In genomic region chr13:48410199-48410598, GRCh38 we compare ENCODE assay signal across 9 cellular contexts. TPM values are rescaled to one million over a fixed set of nuclear protein-coding genes. Genes with fewer than 3 reads are reported as not detected.
A peak's percentile ranks its signal among the peaks of the same experiment; 100 is the strongest.
DNase-seq lines count a peak whose midpoint lies in the region; ATAC-seq and TF ChIP-seq lines count a peak whose summit lies in the region.
"Had no signal": no experiment of that assay in that cellular context is flagged by ENCODE, and none has a peak within 500 bp of the region (broad histone marks: within the 10 kb centered on the region; RNA-seq: fewer than 3 reads in every experiment).

No MANE protein-coding gene starts in this region.

- TF ChIP-seq CTCF in CD4-positive, alpha-beta T cell (IDR thresholded peaks at IDR 0.05), result no peak
- TF ChIP-seq CTCF in VCaP (conservative IDR thresholded peaks at IDR 0.05), result no peak
- no peak for TF ChIP-seq CTCF in esophagus muscularis mucosa (IDR thresholded peaks at IDR 0.05)
- TF ChIP-seq CTCF in osteocyte (IDR thresholded peaks at IDR 0.05), result no peak
- no peak for TF ChIP-seq CTCF in OCI-LY7 (conservative IDR thresholded peaks at IDR 0.05; ENCODE audit: low read length)

- no peaks in the 10 kb centered on the region for H3K9me2 ChIP-seq in OCI-LY7 (ENCODE audit: insufficient read depth, low read length)

- peak; percentile 11 for TF ChIP-seq POLR2A in esophagus muscularis mucosa (IDR thresholded peaks at IDR 0.05; ENCODE audit: low read depth)

- H3K27me3 ChIP-seq in CD4-positive, alpha-beta T cell (ENCODE audit: control insufficient read depth, insufficient read depth, low read length), result no peaks in the 10 kb centered on the region
- H3K27me3 ChIP-seq in esophagus muscularis mucosa, result no peaks in the 10 kb centered on the region

- no TSS peak for BruUV-seq in OCI-LY7 (replicated peaks; lab: Mats Ljungman, UMichigan)

- no peaks in the 10 kb centered on the region for H3K9me3 ChIP-seq in CD4-positive, alpha-beta T cell (ENCODE audit: control insufficient read depth, low read length)
- H3K9me3 ChIP-seq in esophagus muscularis mucosa, result no peaks in the 10 kb centered on the region
- H3K9me3 ChIP-seq in OCI-LY7 (ENCODE audit: low read length), result no peaks in the 10 kb centered on the region

- H3K4me1 Mint-ChIP-seq in CD4-positive, alpha-beta T cell (ENCODE audit: low read depth), result peaks cover 67% of the 10 kb centered on the region
- peaks cover 47% of the 10 kb centered on the region for H3K4me1 Mint-ChIP-seq in osteocyte (ENCODE audit: unreplicated experiment)

- H3K36me3 Mint-ChIP-seq in CD4-positive, alpha-beta T cell (ENCODE audit: low read depth), result peaks cover 29% of the 10 kb centered on the region
- peaks cover 18% of the 10 kb centered on the region for H3K36me3 Mint-ChIP-seq in osteocyte (ENCODE audit: unreplicated experiment)

- H3K4me3 ChIP-seq in esophagus muscularis mucosa (peak overlapping the region; percentile 36 to 56 (median 52)), OCI-LY7 (ENCODE audit: low read depth, low read length, poor library complexity, severe bottlenecking) (no peak overlapping the region)

- 73% methylated on average over 5 of the region's 5 CpGs for WGBS in esophagus muscularis mucosa

- POLR2A ChIA-PET in CD4-positive, alpha-beta T cell (lab: Charles Lee), result no interaction called here
- POLR2A ChIA-PET in OCI-LY7 (lab: Charles Lee), result no interaction called here

- CTCF ChIA-PET in CD4-positive, alpha-beta T cell (lab: Charles Lee), result no interaction called here
- CTCF ChIA-PET in OCI-LY7 (lab: Charles Lee; ENCODE audit: unreplicated experiment), result no interaction called here

- H3K27ac Mint-ChIP-seq in CD4-positive, alpha-beta T cell, result peak overlapping the region; percentile 86
- no peak overlapping the region for H3K27ac Mint-ChIP-seq in osteocyte (ENCODE audit: unreplicated experiment)

- TF ChIP-seq EP300 in esophagus muscularis mucosa (IDR thresholded peaks at IDR 0.05), result no peak

- no peaks in the 10 kb centered on the region for H3K9me3 Mint-ChIP-seq in CD4-positive, alpha-beta T cell
- no peaks in the 10 kb centered on the region for H3K9me3 Mint-ChIP-seq in osteocyte (ENCODE audit: unreplicated experiment)

- peak overlapping the region; percentile 88 for H3K4me3 Mint-ChIP-seq in CD4-positive, alpha-beta T cell
- H3K4me3 Mint-ChIP-seq in osteocyte (ENCODE audit: unreplicated experiment), result peak overlapping the region; percentile 75

- H4K20me1 ChIP-seq in OCI-LY7 (ENCODE audit: insufficient read depth, low read length), result no peaks in the 10 kb centered on the region

- H2AFZ ChIP-seq in OCI-LY7 (ENCODE audit: low read length), result no peak overlapping the region

- ATAC-seq in CD4-positive, alpha-beta T cell (ENCODE audit: poor library complexity), result peak; percentile 30
- no peak for ATAC-seq in GM21723 (IDR thresholded peaks at IDR 0.05; ENCODE audit: unreplicated experiment)

- H3K4me1 ChIP-seq in esophagus muscularis mucosa (peaks cover 0 to 4% (median 3%) of the 10 kb centered on the region in 4 donors), OCI-LY7 (ENCODE audit: insufficient read depth, low read length, poor library complexity, severe bottlenecking) (no peaks in the 10 kb centered on the region)

- H3K27me3 Mint-ChIP-seq in CD4-positive, alpha-beta T cell, result no peaks in the 10 kb centered on the region
- no peaks in the 10 kb centered on the region for H3K27me3 Mint-ChIP-seq in osteocyte (ENCODE audit: unreplicated experiment)

- H3K4me2 ChIP-seq in OCI-LY7 (ENCODE audit: low read length), result no peak overlapping the region

- no peaks in the 10 kb centered on the region for H3K36me3 ChIP-seq in esophagus muscularis mucosa
- H3K36me3 ChIP-seq in OCI-LY7 (ENCODE audit: insufficient read depth, low read length), result peaks cover 47% of the 10 kb centered on the region

- DNase-seq in CD4-positive, alpha-beta T cell, result no peak
- no peak for DNase-seq in esophagus muscularis mucosa (ENCODE audit: extremely low spot score)
- DNase-seq in osteocyte (ENCODE audit: extremely low spot score, unreplicated experiment), result no peak
- DNase-seq in OCI-LY7 (ENCODE audit: low spot score), result no peak
- DNase-seq in retina, result no peak
- DNase-seq in D341Med (ENCODE audit: low spot score), result no peak
- DNase-seq: NCI-H1092 had no signal

- intact Hi-C loops in CD4-positive, alpha-beta T cell (cut with DNase I, micrococcal nuclease), result loop anchor here (2.0 to 5.0 kb wide), 6 partner anchors 37 to 152 kb away; partner anchors contain the start of gene RCBTB2 (in 1 of the 2)
- intact Hi-C loops in esophagus muscularis mucosa (cut with DNase I), result loop anchor here (5.0 kb wide), 1 partner anchor 172 kb away; no protein-coding TSS in a partner anchor
- intact Hi-C loops in OCI-LY7 (cut with micrococcal nuclease; ENCODE audit: unreplicated experiment), result no loop called here

- peak overlapping the region; percentile 21 for H3K27ac ChIP-seq in CD4-positive, alpha-beta T cell (ENCODE audit: low read depth, low read length)
- H3K27ac ChIP-seq in VCaP (peak overlapping the region; percentile 80), esophagus muscularis mucosa (replicated peaks in 1 of 4) (peak overlapping the region in 2 of 4 donors; percentile 5 to 64), OCI-LY7 (ENCODE audit: low read depth, low read length, poor library complexity, severe bottlenecking) (no peak overlapping the region)

- no peaks in the 10 kb centered on the region for H3K79me2 ChIP-seq in OCI-LY7 (ENCODE audit: insufficient read depth, low read depth, low read length)

RNA-seq across cellular contexts. Expression of gene LPAR6, which starts 2.7 kb away (rescaled TPM):
- 10 to 100 TPM; 15.5 to 19.4 TPM for total RNA-seq in CD4-positive, alpha-beta T cell
- total RNA-seq in esophagus muscularis mucosa (10 to 100 TPM in 1 of 4 donors, 1 to 10 TPM in 3; 7.8 to 14.2 (median 8.8) TPM), osteocyte (10.1 and 13.0 TPM in 2 replicates), OCI-LY7 (2022) (not detected in 2 replicates)
- 0.10 TPM in 1 of 2 replicates, not detected in the other for total RNA-seq in OCI-LY7 (2014; rRNA removed; shearing (Covaris generic))

Comparison
In these comparisons a context has a peak if more than half of its experiments do, and no peak if none do; other contexts are left out.
1. RNA of gene LPAR6, which starts 2.7 kb away (total RNA-seq): 15.5 to 19.4 TPM in CD4-positive, alpha-beta T cell, 10.1 to 13.0 TPM in osteocyte and 7.8 to 14.2 TPM in esophagus muscularis mucosa; 0.10 TPM in OCI-LY7; every median in the first group is over 4 times any median in the second.